Comparison of ENCODE assay signal across 1 cellular context in the genomic region with DNA sequence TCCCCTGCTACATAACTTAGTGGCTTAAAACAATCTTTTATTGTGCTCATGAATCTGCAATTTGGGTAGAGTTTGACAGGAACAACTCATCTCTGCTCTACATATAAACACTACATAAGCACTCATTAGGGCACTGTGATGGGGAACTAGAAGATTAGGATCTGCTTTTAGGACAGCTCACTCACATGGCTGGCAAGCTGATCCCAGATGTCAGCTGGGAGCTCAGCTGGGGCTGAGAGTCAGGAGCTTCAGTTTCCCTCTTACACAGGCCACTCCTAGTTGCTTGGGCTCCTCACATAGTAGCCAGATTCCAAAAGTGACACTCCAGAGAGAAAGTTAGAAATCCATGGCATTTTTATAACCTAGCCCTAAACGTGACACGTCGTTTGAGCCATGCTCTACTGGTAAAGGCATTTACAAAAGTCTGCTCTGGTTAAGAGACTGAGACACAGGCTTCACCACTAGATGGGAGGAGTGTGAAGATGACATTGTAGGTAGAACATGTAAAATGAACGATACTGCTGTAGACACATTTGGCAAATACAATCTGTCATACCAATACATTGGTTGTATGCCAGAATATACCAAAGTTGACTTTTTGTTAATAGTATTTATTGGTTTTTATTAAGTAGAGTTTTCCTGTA.
TF ChIP-seq lines count a peak whose summit lies in the region.

No MANE protein-coding gene starts in this region.

TF ChIP-seq in K562, 482 proteins besides CTCF, POLR2A, EP300 and RAD21 (continued from another document and continues in another):
- TF ChIP-seq ZBTB17 (CRISPR knock-in tag; IDR thresholded peaks at IDR 0.05) (0 out of 2 replicates have a peak, but pooled peaks have one; percentile 48), ZFX (CRISPR knock-in tag; IDR thresholded peaks at IDR 0.05) (no peak), MAZ (CRISPR knock-in tag; conservative IDR thresholded peaks at IDR 0.05 in 1 of 2, IDR thresholded peaks at IDR 0.05 in 1 of 2) (no peak), HMBOX1 (IDR thresholded peaks at IDR 0.05) (peak; percentile 72), HCFC1 (IDR thresholded peaks at IDR 0.05; ENCODE audit: low read depth, low read length) (no peak), TOE1 (IDR thresholded peaks at IDR 0.05; ENCODE audit: borderline replicate concordance) (no peak), TOE1 (CRISPR knock-in tag; IDR thresholded peaks at IDR 0.05; ENCODE audit: borderline replicate concordance, low read depth) (no peak), MEF2A (IDR thresholded peaks at IDR 0.05; ENCODE audit: control insufficient read depth, low read depth, low read length) (no peak), SAFB2 (IDR thresholded peaks at IDR 0.05; ENCODE audit: borderline replicate concordance, low read depth, low read length, severe bottlenecking) (no peak), GABPB2 (CRISPR knock-in tag; conservative IDR thresholded peaks at IDR 0.05) (no peak), RBM17 (IDR thresholded peaks at IDR 0.05; ENCODE audit: borderline replicate concordance, low read depth, low read length) (no peak), ATF4 (CRISPR knock-in tag; IDR thresholded peaks at IDR 0.05) (no peak), SREBF1 (IDR thresholded peaks at IDR 0.05; ENCODE audit: borderline replicate concordance, low read depth, low read length) (no peak), FOXJ2 (tag; IDR thresholded peaks at IDR 0.05) (no peak), HDAC1 (IDR thresholded peaks at IDR 0.05) (peak in 1 of 2 experiments; percentile 44; a peak in 1 of 4 replicates), MYC (IDR thresholded peaks at IDR 0.05; ENCODE audit: low read depth, low read length) (no peak), MYC (CRISPR knock-in tag; IDR thresholded peaks at IDR 0.05; ENCODE audit: borderline replicate concordance, low read depth) (no peak), ZNF318 (IDR thresholded peaks at IDR 0.05; ENCODE audit: borderline replicate concordance in 1 of 2, low read depth in 1 of 2) (peak in 1 of 2 experiments; percentile 88; a peak in 2 of 4 replicates), STAT5B (CRISPR knock-in tag; IDR thresholded peaks at IDR 0.05) (no peak), ZNF124 (CRISPR knock-in tag; IDR thresholded peaks at IDR 0.05) (no peak), ZNF778 (CRISPR knock-in tag; IDR thresholded peaks at IDR 0.05) (no peak)
- TF ChIP-seq, protein P1, sequence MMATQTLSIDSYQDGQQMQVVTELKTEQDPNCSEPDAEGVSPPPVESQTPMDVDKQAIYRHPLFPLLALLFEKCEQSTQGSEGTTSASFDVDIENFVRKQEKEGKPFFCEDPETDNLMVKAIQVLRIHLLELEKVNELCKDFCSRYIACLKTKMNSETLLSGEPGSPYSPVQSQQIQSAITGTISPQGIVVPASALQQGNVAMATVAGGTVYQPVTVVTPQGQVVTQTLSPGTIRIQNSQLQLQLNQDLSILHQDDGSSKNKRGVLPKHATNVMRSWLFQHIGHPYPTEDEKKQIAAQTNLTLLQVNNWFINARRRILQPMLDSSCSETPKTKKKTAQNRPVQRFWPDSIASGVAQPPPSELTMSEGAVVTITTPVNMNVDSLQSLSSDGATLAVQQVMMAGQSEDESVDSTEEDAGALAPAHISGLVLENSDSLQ (IDR thresholded peaks at IDR 0.05) = peak; percentile 29; the same call in 1 of the 2 replicates
- TF ChIP-seq, protein P2, sequence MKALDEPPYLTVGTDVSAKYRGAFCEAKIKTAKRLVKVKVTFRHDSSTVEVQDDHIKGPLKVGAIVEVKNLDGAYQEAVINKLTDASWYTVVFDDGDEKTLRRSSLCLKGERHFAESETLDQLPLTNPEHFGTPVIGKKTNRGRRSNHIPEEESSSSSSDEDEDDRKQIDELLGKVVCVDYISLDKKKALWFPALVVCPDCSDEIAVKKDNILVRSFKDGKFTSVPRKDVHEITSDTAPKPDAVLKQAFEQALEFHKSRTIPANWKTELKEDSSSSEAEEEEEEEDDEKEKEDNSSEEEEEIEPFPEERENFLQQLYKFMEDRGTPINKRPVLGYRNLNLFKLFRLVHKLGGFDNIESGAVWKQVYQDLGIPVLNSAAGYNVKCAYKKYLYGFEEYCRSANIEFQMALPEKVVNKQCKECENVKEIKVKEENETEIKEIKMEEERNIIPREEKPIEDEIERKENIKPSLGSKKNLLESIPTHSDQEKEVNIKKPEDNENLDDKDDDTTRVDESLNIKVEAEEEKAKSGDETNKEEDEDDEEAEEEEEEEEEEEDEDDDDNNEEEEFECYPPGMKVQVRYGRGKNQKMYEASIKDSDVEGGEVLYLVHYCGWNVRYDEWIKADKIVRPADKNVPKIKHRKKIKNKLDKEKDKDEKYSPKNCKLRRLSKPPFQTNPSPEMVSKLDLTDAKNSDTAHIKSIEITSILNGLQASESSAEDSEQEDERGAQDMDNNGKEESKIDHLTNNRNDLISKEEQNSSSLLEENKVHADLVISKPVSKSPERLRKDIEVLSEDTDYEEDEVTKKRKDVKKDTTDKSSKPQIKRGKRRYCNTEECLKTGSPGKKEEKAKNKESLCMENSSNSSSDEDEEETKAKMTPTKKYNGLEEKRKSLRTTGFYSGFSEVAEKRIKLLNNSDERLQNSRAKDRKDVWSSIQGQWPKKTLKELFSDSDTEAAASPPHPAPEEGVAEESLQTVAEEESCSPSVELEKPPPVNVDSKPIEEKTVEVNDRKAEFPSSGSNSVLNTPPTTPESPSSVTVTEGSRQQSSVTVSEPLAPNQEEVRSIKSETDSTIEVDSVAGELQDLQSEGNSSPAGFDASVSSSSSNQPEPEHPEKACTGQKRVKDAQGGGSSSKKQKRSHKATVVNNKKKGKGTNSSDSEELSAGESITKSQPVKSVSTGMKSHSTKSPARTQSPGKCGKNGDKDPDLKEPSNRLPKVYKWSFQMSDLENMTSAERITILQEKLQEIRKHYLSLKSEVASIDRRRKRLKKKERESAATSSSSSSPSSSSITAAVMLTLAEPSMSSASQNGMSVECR (CRISPR knock-in tag; IDR thresholded peaks at IDR 0.05) = no peak
- TF ChIP-seq, protein P3, sequence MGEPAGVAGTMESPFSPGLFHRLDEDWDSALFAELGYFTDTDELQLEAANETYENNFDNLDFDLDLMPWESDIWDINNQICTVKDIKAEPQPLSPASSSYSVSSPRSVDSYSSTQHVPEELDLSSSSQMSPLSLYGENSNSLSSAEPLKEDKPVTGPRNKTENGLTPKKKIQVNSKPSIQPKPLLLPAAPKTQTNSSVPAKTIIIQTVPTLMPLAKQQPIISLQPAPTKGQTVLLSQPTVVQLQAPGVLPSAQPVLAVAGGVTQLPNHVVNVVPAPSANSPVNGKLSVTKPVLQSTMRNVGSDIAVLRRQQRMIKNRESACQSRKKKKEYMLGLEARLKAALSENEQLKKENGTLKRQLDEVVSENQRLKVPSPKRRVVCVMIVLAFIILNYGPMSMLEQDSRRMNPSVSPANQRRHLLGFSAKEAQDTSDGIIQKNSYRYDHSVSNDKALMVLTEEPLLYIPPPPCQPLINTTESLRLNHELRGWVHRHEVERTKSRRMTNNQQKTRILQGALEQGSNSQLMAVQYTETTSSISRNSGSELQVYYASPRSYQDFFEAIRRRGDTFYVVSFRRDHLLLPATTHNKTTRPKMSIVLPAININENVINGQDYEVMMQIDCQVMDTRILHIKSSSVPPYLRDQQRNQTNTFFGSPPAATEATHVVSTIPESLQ (CRISPR knock-in tag; IDR thresholded peaks at IDR 0.05) = no peak
- TF ChIP-seq, protein P4, sequence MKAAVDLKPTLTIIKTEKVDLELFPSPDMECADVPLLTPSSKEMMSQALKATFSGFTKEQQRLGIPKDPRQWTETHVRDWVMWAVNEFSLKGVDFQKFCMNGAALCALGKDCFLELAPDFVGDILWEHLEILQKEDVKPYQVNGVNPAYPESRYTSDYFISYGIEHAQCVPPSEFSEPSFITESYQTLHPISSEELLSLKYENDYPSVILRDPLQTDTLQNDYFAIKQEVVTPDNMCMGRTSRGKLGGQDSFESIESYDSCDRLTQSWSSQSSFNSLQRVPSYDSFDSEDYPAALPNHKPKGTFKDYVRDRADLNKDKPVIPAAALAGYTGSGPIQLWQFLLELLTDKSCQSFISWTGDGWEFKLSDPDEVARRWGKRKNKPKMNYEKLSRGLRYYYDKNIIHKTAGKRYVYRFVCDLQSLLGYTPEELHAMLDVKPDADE (conservative IDR thresholded peaks at IDR 0.05; ENCODE audit: control insufficient read depth, low read depth, low read length) = no peak
- TF ChIP-seq, protein P5, sequence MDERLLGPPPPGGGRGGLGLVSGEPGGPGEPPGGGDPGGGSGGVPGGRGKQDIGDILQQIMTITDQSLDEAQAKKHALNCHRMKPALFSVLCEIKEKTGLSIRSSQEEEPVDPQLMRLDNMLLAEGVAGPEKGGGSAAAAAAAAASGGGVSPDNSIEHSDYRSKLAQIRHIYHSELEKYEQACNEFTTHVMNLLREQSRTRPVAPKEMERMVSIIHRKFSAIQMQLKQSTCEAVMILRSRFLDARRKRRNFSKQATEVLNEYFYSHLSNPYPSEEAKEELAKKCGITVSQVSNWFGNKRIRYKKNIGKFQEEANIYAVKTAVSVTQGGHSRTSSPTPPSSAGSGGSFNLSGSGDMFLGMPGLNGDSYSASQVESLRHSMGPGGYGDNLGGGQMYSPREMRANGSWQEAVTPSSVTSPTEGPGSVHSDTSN (CRISPR knock-in tag; IDR thresholded peaks at IDR 0.05; ENCODE audit: low read depth) = no peak
- TF ChIP-seq, protein P5 (tag; conservative IDR thresholded peaks at IDR 0.05; ENCODE audit: low read depth) = 0 out of 2 replicates have a peak, but pooled peaks have one; percentile 27
